ENCODE assay signal across 14 cellular contexts in genomic region chr2:118105497-118105896, GRCh38. TPM values are rescaled to one million over a fixed set of nuclear protein-coding genes. Genes with fewer than 3 reads are reported as not detected.
DNase-seq lines count a peak whose midpoint lies in the region; ATAC-seq, FAIRE-seq and TF ChIP-seq lines count a peak whose summit lies in the region.
"Had no signal": no experiment of that assay in that cellular context is flagged by ENCODE, and none has a peak within 500 bp of the region (broad histone marks: within the 10 kb centered on the region; RNA-seq: fewer than 3 reads in every experiment).

No MANE protein-coding gene starts in this region.

- no peaks in the 10 kb centered on the region for H3K9me3 ChIP-seq in neutrophil
- H3K9me3 ChIP-seq in sigmoid colon = no peaks in the 10 kb centered on the region
- H3K9me3 ChIP-seq: A549, Caco-2, HAP-1 had no signal

- H3K27me3 ChIP-seq in neutrophil (no peaks in the 10 kb centered on the region), sigmoid colon (no peaks in the 10 kb centered on the region)

- DNase-seq in GM12891 (ENCODE audit: insufficient read length, low spot score) (no peak), GM18507 (ENCODE audit: extremely low spot score, insufficient read length, low read depth) (no peak), sigmoid colon (no peak)
- no peak for DNase-seq in activated T-helper 1 cell treated with anti-CD3 and anti-CD28 coated beads, Interleukin-12 subunit alpha, Interleukin-12 subunit beta, Interleukin-2, Interleukin-4 antibody, amounts not matched to agents 30 ng/mL and 10 ng/mL and 1 ng/mL, durations not matched to agents 14 hours and 24 hours and 36 hours (ENCODE audit: low spot score)
- DNase-seq: Caco-2; CD8-positive, alpha-beta memory T cell; DND-41; GDM1 had no signal

- no peak for TF ChIP-seq EP300 in sigmoid colon (IDR thresholded peaks at IDR 0.05)

- ATAC-seq in GM21390 (IDR thresholded peaks at IDR 0.05; ENCODE audit: unreplicated experiment) = no peak
- ATAC-seq: A549 had no signal

- peak; percentile 5 for FAIRE-seq in GM12891 (lab: Jason Lieb, UNC)
- FAIRE-seq in GM18507 (lab: Jason Lieb, UNC) = peak; percentile 51
- FAIRE-seq: A549, H1 had no signal

- no peak overlapping the region for H3K4me3 Mint-ChIP-seq in activated T-helper 1 cell treated with anti-CD3 and anti-CD28 coated beads, Interleukin-12 subunit alpha, Interleukin-12 subunit beta, Interleukin-2, Interleukin-4 antibody, amounts not matched to agents 30 ng/mL and 10 ng/mL and 1 ng/mL, durations not matched to agents 14 hours and 24 hours and 36 hours
- H3K4me3 Mint-ChIP-seq: CD14-positive monocyte; CD8-positive, alpha-beta memory T cell had no signal

- no peak for TF ChIP-seq POLR2A in GM12891 (IDR thresholded peaks at IDR 0.05; ENCODE audit: low read depth, low read length)
- TF ChIP-seq POLR2A in sigmoid colon (IDR thresholded peaks at IDR 0.05) = no peak

- no peaks in the 10 kb centered on the region for H3K27me3 Mint-ChIP-seq in activated T-helper 1 cell treated with anti-CD3 and anti-CD28 coated beads, Interleukin-12 subunit alpha, Interleukin-12 subunit beta, Interleukin-2, Interleukin-4 antibody, amounts not matched to agents 30 ng/mL and 10 ng/mL and 1 ng/mL, durations not matched to agents 14 hours and 24 hours and 36 hours (ENCODE audit: insufficient read depth)
- H3K27me3 Mint-ChIP-seq: CD8-positive, alpha-beta memory T cell had no signal

- no peak overlapping the region for H3K4me3 ChIP-seq in neutrophil (ENCODE audit: low read depth in 1 of 2, low read length in 1 of 2)
- no peak overlapping the region for H3K4me3 ChIP-seq in sigmoid colon
- H3K4me3 ChIP-seq: A549, HAP-1 had no signal

- H3K27ac ChIP-seq in neutrophil = peak overlapping the region; percentile 77
- H3K27ac ChIP-seq in sigmoid colon = no peak overlapping the region
- H3K27ac ChIP-seq: A549 had no signal

- peaks cover 39 to 45% of the 10 kb centered on the region in 2 experiments for H3K4me1 ChIP-seq in neutrophil (ENCODE audit: control insufficient read depth in 1 of 2, insufficient read depth in 1 of 2, low read depth in 1 of 2, low read length in 1 of 2)
- H3K4me1 ChIP-seq in sigmoid colon = no peaks in the 10 kb centered on the region
- H3K4me1 ChIP-seq: A549, Caco-2 had no signal

- no peak for TF ChIP-seq CTCF in neutrophil (IDR thresholded peaks at IDR 0.05)
- TF ChIP-seq CTCF in sigmoid colon (IDR thresholded peaks at IDR 0.05) = no peak

- H3K9me3 Mint-ChIP-seq in activated T-helper 1 cell treated with anti-CD3 and anti-CD28 coated beads, Interleukin-12 subunit alpha, Interleukin-12 subunit beta, Interleukin-2, Interleukin-4 antibody, amounts not matched to agents 30 ng/mL and 10 ng/mL and 1 ng/mL, durations not matched to agents 14 hours and 24 hours and 36 hours = no peaks in the 10 kb centered on the region
- H3K9me3 Mint-ChIP-seq: CD14-positive monocyte; CD8-positive, alpha-beta memory T cell had no signal

- 82 to 93% methylated on average over 4 of the region's 4 CpGs for WGBS in sigmoid colon, 2 donors

- intact Hi-C loops in activated T-helper 1 cell treated with anti-CD3 and anti-CD28 coated beads, Interleukin-12 subunit alpha, Interleukin-12 subunit beta, Interleukin-2, Interleukin-4 antibody, amounts not matched to agents 30 ng/mL and 10 ng/mL and 1 ng/mL, durations not matched to agents 14 hours and 24 hours and 36 hours (cut with micrococcal nuclease) = loop anchor here (2.0 kb wide), 3 partner anchors 13 to 25 kb away; partner anchors contain the start of gene INSIG2
- intact Hi-C loops in sigmoid colon (cut with DNase I) = no loop called here

- peak overlapping the region; percentile 55 for H3K27ac Mint-ChIP-seq in activated T-helper 1 cell treated with anti-CD3 and anti-CD28 coated beads, Interleukin-12 subunit alpha, Interleukin-12 subunit beta, Interleukin-2, Interleukin-4 antibody, amounts not matched to agents 30 ng/mL and 10 ng/mL and 1 ng/mL, durations not matched to agents 14 hours and 24 hours and 36 hours
- H3K27ac Mint-ChIP-seq: CD8-positive, alpha-beta memory T cell had no signal

- peaks cover 56% of the 10 kb centered on the region for H3K4me1 Mint-ChIP-seq in activated T-helper 1 cell treated with anti-CD3 and anti-CD28 coated beads, Interleukin-12 subunit alpha, Interleukin-12 subunit beta, Interleukin-2, Interleukin-4 antibody, amounts not matched to agents 30 ng/mL and 10 ng/mL and 1 ng/mL, durations not matched to agents 14 hours and 24 hours and 36 hours (ENCODE audit: low read depth)

- H3K36me3 Mint-ChIP-seq in activated T-helper 1 cell treated with anti-CD3 and anti-CD28 coated beads, Interleukin-12 subunit alpha, Interleukin-12 subunit beta, Interleukin-2, Interleukin-4 antibody, amounts not matched to agents 30 ng/mL and 10 ng/mL and 1 ng/mL, durations not matched to agents 14 hours and 24 hours and 36 hours (ENCODE audit: low read depth) = peaks cover 57% of the 10 kb centered on the region

- H3K36me3 ChIP-seq in neutrophil (peaks cover 31% of the 10 kb centered on the region), sigmoid colon (peaks cover 0 to 73% (median 8%) of the 10 kb centered on the region in 4 donors)

TF ChIP-seq in GM12891, 5 proteins besides CTCF, POLR2A, EP300 and RAD21:
- TF ChIP-seq SPI1 (IDR thresholded peaks at IDR 0.05; ENCODE audit: low read depth, low read length) = peak; percentile 56; the same call in 1 of the 2 replicates
- no peak for TF ChIP-seq POLR2AphosphoS5 (IDR thresholded peaks at IDR 0.05; ENCODE audit: low read depth, low read length)

RNA-seq across cellular contexts. Expression of gene INSIG2, which starts 17.2 kb away (rescaled TPM):
- 33.3 TPM for polyA plus RNA-seq in GM12891 (2012; ENCODE audit: low read depth, missing spikeins)
- 31.3 and 34.6 TPM in 2 replicates for total RNA-seq in activated T-helper 1 cell treated with anti-CD3 and anti-CD28 coated beads, Interleukin-12 subunit alpha, Interleukin-12 subunit beta, Interleukin-2, Interleukin-4 antibody, amounts not matched to agents 30 ng/mL and 10 ng/mL and 1 ng/mL, durations not matched to agents 14 hours and 24 hours and 36 hours
- total RNA-seq in sigmoid colon = 10 to 100 TPM; 15.2 to 20.7 (median 18.6) TPM
- polyA plus RNA-seq in sigmoid colon = 10 to 100 TPM in 1 of 3 donors, 1 to 10 TPM in 2; 7.2 to 10.9 (median 7.9) TPM
